Comparison of ENCODE assay signal across 14 cellular contexts in the genomic region with DNA sequence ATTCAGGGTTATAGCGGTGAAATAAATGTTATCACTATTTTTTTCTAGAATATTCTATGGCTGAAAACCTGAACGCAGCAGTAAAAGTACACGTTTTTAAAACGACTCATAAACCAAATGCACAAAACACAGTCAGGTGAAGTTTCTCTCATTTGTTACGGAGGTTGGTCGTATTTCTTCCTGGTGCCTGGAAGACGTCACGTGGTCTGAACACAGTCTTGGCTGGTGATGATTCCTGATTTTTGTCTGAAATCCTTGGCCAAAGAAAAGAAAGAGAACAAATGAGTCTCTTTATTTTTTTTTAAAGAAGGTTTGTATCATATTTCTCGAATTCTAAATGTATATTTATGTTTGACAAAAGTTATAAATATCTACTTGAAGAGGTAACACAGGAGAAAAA. TPM values are rescaled to one million over a fixed set of nuclear protein-coding genes. Genes with fewer than 3 reads are reported as not detected.
A peak's percentile ranks its signal among the peaks of the same experiment; 100 is the strongest.
DNase-seq lines count a peak whose midpoint lies in the region; ATAC-seq and TF ChIP-seq lines count a peak whose summit lies in the region.
"Had no signal": no experiment of that assay in that cellular context is flagged by ENCODE, and none has a peak within 500 bp of the region (broad histone marks: within the 10 kb centered on the region; RNA-seq: fewer than 3 reads in every experiment).

No MANE protein-coding gene starts in this region.

- H3K9me3 ChIP-seq in left ventricle myocardium inferior (replicated peaks) (no peaks in the 10 kb centered on the region), psoas muscle (no peaks in the 10 kb centered on the region)
- H3K9me3 ChIP-seq: MG63 had no signal

- TF ChIP-seq CTCF in left ventricle myocardium inferior (IDR thresholded peaks at IDR 0.05; ENCODE audit: borderline replicate concordance) (no peak), psoas muscle (IDR thresholded peaks at IDR 0.05) (no peak), omental fat pad (IDR thresholded peaks at IDR 0.05) (no peak)

- DNase-seq in Right ventricle myocardium inferior (ENCODE audit: missing footprints) (no peak), cardiac septum (ENCODE audit: low spot score) (no peak), left ventricle myocardium inferior (no peak), psoas muscle (no peak), HuH-7 (ENCODE audit: low spot score) (no peak), omental fat pad (ENCODE audit: low spot score) (no peak), NCI-H1436 treated with DMSO at 0.1 percent for 48 hours (lab: John Stamatoyannopoulos, UW) (no peak), NCI-H128 (lab: John Stamatoyannopoulos, UW; ENCODE audit: unreplicated experiment) (no peak)
- DNase-seq: cerebellar nuclear complex, SHP77 treated with DMSO at 0.1 percent for 48 hours had no signal

- H3K4me1 ChIP-seq in left ventricle myocardium inferior: peaks cover 5% of the 10 kb centered on the region
- H3K4me1 ChIP-seq in psoas muscle: no peaks in the 10 kb centered on the region

- H3K36me3 ChIP-seq in left ventricle myocardium inferior (no peaks in the 10 kb centered on the region), psoas muscle (ENCODE audit: insufficient read depth in 1 of 2, low read depth in 1 of 2) (no peaks in the 10 kb centered on the region)
- H3K36me3 ChIP-seq: MG63 had no signal

- intact Hi-C loops in Right ventricle myocardium inferior (cut with DNase I) (no loop called here), cardiac septum (cut with DNase I) (loop anchor here (10.0 kb wide), 1 partner anchor 196 kb away; no protein-coding TSS in a partner anchor), left ventricle myocardium inferior (cut with micrococcal nuclease) (no loop called here), psoas muscle (cut with DNase I) (loop anchor here in 1 of 2 donors (10.0 kb wide), 1 partner anchor 196 kb away; no protein-coding TSS in a partner anchor)

- peaks cover 6% of the 10 kb centered on the region for H3K27me3 ChIP-seq in left ventricle myocardium inferior (ENCODE audit: low read depth)
- peaks cover 0 to 47% (median 1%) of the 10 kb centered on the region in 3 donors for H3K27me3 ChIP-seq in psoas muscle (ENCODE audit: insufficient read depth in 3 of 3, low read length in 2 of 3)
- H3K27me3 ChIP-seq: MG63 had no signal

- H3K4me3 ChIP-seq in left ventricle myocardium inferior: peak overlapping the region; percentile 29
- H3K4me3 ChIP-seq in psoas muscle: no peak overlapping the region
- H3K4me3 ChIP-seq: MG63 had no signal

- ATAC-seq in Right ventricle myocardium inferior (peak; percentile 58), psoas muscle (peak in 1 of 4 donors; percentile 53), omental fat pad (ENCODE audit: low FRiP score) (no peak)
- ATAC-seq: activated CD4-positive, CD25-positive, alpha-beta regulatory T cell treated with anti-CD3 and anti-CD28 coated beads, Interleukin-2, amount 50 U/mL, for 24 hours had no signal

- H3K27ac ChIP-seq in left ventricle myocardium inferior (replicated peaks) (peak overlapping the region; percentile 78), psoas muscle (peak overlapping the region; percentile 41)

- WGBS in psoas muscle, 3 donors: 29 to 51% (median 38%) methylated on average over 9 of the region's 9 CpGs

RNA-seq across cellular contexts. Expression of a gene that starts 9.8 kb away (rescaled TPM):
- 7.6 TPM for total RNA-seq in Right ventricle myocardium inferior
- 11.1 TPM for total RNA-seq in cardiac septum
- 8.4 TPM for total RNA-seq in left ventricle myocardium inferior
- 1 to 10 TPM in 2 of 4 donors, under 1 TPM in 2; 0.48 to 3.8 (median 1.5) TPM for total RNA-seq in psoas muscle
- 1 to 10 TPM in 1 of 3 donors, under 1 TPM in 2; 0.11 to 2.2 (median 0.38) TPM for polyA plus RNA-seq in psoas muscle
- 1 to 10 TPM in 2 of 4 donors, under 1 TPM in 2; 0.72 to 3.5 (median 1.0) TPM for total RNA-seq in omental fat pad
- total RNA-seq: activated T-helper 1 cell treated with anti-CD3 and anti-CD28 coated beads, Interleukin-12 subunit alpha, Interleukin-12 subunit beta, Interleukin-2, Interleukin-4 antibody, amounts not matched to agents 30 ng/mL and 10 ng/mL and 1 ng/mL, durations not matched to agents 14 hours and 24 hours and 36 hours; mononuclear cell had no signal

RNA-seq across cellular contexts. Expression of a gene that starts 14.5 kb away (rescaled TPM):
- total RNA-seq in Right ventricle myocardium inferior (0.68 TPM), cardiac septum (0.75 TPM), left ventricle myocardium inferior (0.55 TPM), psoas muscle (under 1 TPM; 0.17 to 0.52 (median 0.43) TPM), omental fat pad (1 to 10 TPM in 3 of 4 donors, under 1 TPM in 1; 0.93 to 3.0 (median 1.7) TPM)
- under 1 TPM; 0.16 to 0.43 (median 0.18) TPM for polyA plus RNA-seq in psoas muscle
- total RNA-seq: activated T-helper 1 cell treated with anti-CD3 and anti-CD28 coated beads, Interleukin-12 subunit alpha, Interleukin-12 subunit beta, Interleukin-2, Interleukin-4 antibody, amounts not matched to agents 30 ng/mL and 10 ng/mL and 1 ng/mL, durations not matched to agents 14 hours and 24 hours and 36 hours had no signal

RNA-seq across cellular contexts. Expression of a gene that starts 52.5 kb away (rescaled TPM):
- not detected for total RNA-seq in Right ventricle myocardium inferior
- 0.16 TPM for total RNA-seq in cardiac septum
- not detected for total RNA-seq in left ventricle myocardium inferior
- not detected for total RNA-seq in psoas muscle
- polyA plus RNA-seq in psoas muscle: under 1 TPM in 1 of 3 donors, not detected in 2; 0.01 TPM
- total RNA-seq in omental fat pad: not detected
- total RNA-seq: activated T-helper 1 cell treated with anti-CD3 and anti-CD28 coated beads, Interleukin-12 subunit alpha, Interleukin-12 subunit beta, Interleukin-2, Interleukin-4 antibody, amounts not matched to agents 30 ng/mL and 10 ng/mL and 1 ng/mL, durations not matched to agents 14 hours and 24 hours and 36 hours; mononuclear cell had no signal
